8 cellular contexts compared by ENCODE assay signal in genomic region chr3:63912768-63913588, GRCh38. TPM values are rescaled to one million over a fixed set of nuclear protein-coding genes. Genes with fewer than 3 reads are reported as not detected.
DNase-seq lines count a peak whose midpoint lies in the region; ATAC-seq and TF ChIP-seq lines count a peak whose summit lies in the region.

No MANE protein-coding gene starts in this region.

- intact Hi-C loops in prostate gland (cut with DNase I): loop anchor here (5.0 kb wide), 2 partner anchors 49 to 79 kb away; no protein-coding TSS in a partner anchor
- intact Hi-C loops in aorta (cut with DNase I): loop anchor here (5.0 to 10.0 kb wide), 2 partner anchors 51 to 82 kb away; partner anchors contain the start of genes ATXN7 (in 2 of the 2) and THOC7 (in 2 of the 2)

- H3K27ac ChIP-seq in cardiac muscle cell: peak overlapping the region; percentile 98
- H3K27ac ChIP-seq in prostate gland: peak overlapping the region; percentile 93 to 98
- H3K27ac ChIP-seq in aorta (ENCODE audit: low read depth in 1 of 2, low read length in 2 of 2): peak overlapping the region; percentile 92 to 98

- ATAC-seq in HG02610 (IDR thresholded peaks at IDR 0.05; ENCODE audit: unreplicated experiment): peak; percentile 11
- peak; percentile 70 for ATAC-seq in aorta (ENCODE audit: low FRiP score)

- TF ChIP-seq CTCF in cardiac muscle cell (IDR thresholded peaks at IDR 0.05; ENCODE audit: low read depth, low read length): no peak
- no peak for TF ChIP-seq CTCF in prostate gland (IDR thresholded peaks at IDR 0.05)

- TF ChIP-seq POLR2A in prostate gland (IDR thresholded peaks at IDR 0.05): no peak

- no peaks in the 10 kb centered on the region for H3K9me3 ChIP-seq in cardiac muscle cell (ENCODE audit: low read depth)
- H3K9me3 ChIP-seq in prostate gland: no peaks in the 10 kb centered on the region
- no peaks in the 10 kb centered on the region for H3K9me3 ChIP-seq in aorta (ENCODE audit: control insufficient read depth, low read length)

- H3K4me1 ChIP-seq in cardiac muscle cell (ENCODE audit: low read depth): peaks cover 11% of the 10 kb centered on the region
- peaks cover 3% of the 10 kb centered on the region for H3K4me1 ChIP-seq in prostate gland (replicated peaks)
- peaks cover 0 to 4% of the 10 kb centered on the region in 2 donors for H3K4me1 ChIP-seq in aorta (ENCODE audit: control insufficient read depth in 1 of 2, insufficient read depth in 2 of 2, low read length in 2 of 2)

- WGBS in prostate gland: 3% methylated on average over 37 of the region's 46 CpGs
- 1 to 2% methylated on average over 25 to 46 of the region's 46 CpGs for WGBS in aorta, 2 donors

- H3K4me3 ChIP-seq in cardiac muscle cell (peak overlapping the region; percentile 68), prostate gland (peak overlapping the region; percentile 79 to 93), aorta (ENCODE audit: low read length in 2 of 2) (peak overlapping the region; percentile 86 to 99)

- DNase-seq in ELF-1 (ENCODE audit: low read depth, low spot score) (peak; percentile 45), RPMI7951 (ENCODE audit: low read depth) (peak; percentile 44), cardiac muscle cell (ENCODE audit: low read depth in 1 of 2, low spot score in 1 of 2) (peak; percentile 22 to 70), prostate gland (ENCODE audit: low spot score) (peak; percentile 51), aorta (peak; percentile 70 to 87), NOMO-1 treated with DMSO at 0.1 percent for 48 hours (lab: John Stamatoyannopoulos, UW; ENCODE audit: unreplicated experiment) (no peak)
- DNase-seq in activated naive CD4-positive, alpha-beta T cell treated with anti-CD3 and anti-CD28 coated beads, Interleukin-2, amount 50 U/mL, for 16 hours: peak; percentile 56

- H3K36me3 ChIP-seq in cardiac muscle cell (peaks cover 5% of the 10 kb centered on the region), prostate gland (no peaks in the 10 kb centered on the region), aorta (ENCODE audit: control insufficient read depth in 1 of 2, insufficient read depth in 2 of 2, low read length in 1 of 2) (no peaks in the 10 kb centered on the region)

- H3K27me3 ChIP-seq in cardiac muscle cell (peaks cover 3% of the 10 kb centered on the region), prostate gland (replicated peaks; ENCODE audit: insufficient read depth) (no peaks in the 10 kb centered on the region), aorta (ENCODE audit: control insufficient read depth in 1 of 2, insufficient read depth in 2 of 2, low read length in 1 of 2) (no peaks in the 10 kb centered on the region)

RNA-seq across cellular contexts. Expression of gene SCAANT1, which starts 0.8 kb away (rescaled TPM):
- total RNA-seq in RPMI7951 (2014; rRNA removed; shearing (Covaris generic)): not detected in 2 replicates
- total RNA-seq in cardiac muscle cell (not detected in 2 replicates), prostate gland (not detected), aorta (not detected)
- polyA plus RNA-seq in cardiac muscle cell (2.0 TPM in 1 of 2 replicates, not detected in the other), aorta (not detected)

RNA-seq across cellular contexts. Expression of gene ATXN7, which starts 49.3 kb away (rescaled TPM):
- total RNA-seq in RPMI7951 (2014; rRNA removed; shearing (Covaris generic)): 5.4 and 6.1 TPM in 2 replicates
- total RNA-seq in cardiac muscle cell (7.2 and 8.2 TPM in 2 replicates), prostate gland (10 to 100 TPM; 18.0 to 30.8 TPM), aorta (10 to 100 TPM; 52.3 to 52.5 TPM)
- polyA plus RNA-seq in cardiac muscle cell (6.2 and 8.3 TPM in 2 replicates), aorta (1 to 10 TPM; 4.1 to 6.0 TPM)

RNA-seq across cellular contexts. Expression of gene THOC7, which starts 49.4 kb away (rescaled TPM):
- total RNA-seq in RPMI7951 (2014; rRNA removed; shearing (Covaris generic)): 135 and 166 TPM in 2 replicates
- 49.1 and 58.8 TPM in 2 replicates for total RNA-seq in cardiac muscle cell
- polyA plus RNA-seq in cardiac muscle cell: 98.5 and 115 TPM in 2 replicates
- 10 to 100 TPM; 24.4 to 55.9 TPM for total RNA-seq in prostate gland
- 10 to 100 TPM; 53.8 TPM for total RNA-seq in aorta
- 100 to 1,000 TPM in 1 of 2 donors, 10 to 100 TPM in 1; 64.7 to 150 TPM for polyA plus RNA-seq in aorta
